In genomic region chr5:72427488-72428437, GRCh38 we compare ENCODE assay signal across 11 cellular contexts.
DNase-seq lines count a peak whose midpoint lies in the region; ATAC-seq, FAIRE-seq and TF ChIP-seq lines count a peak whose summit lies in the region.
"Had no signal": no experiment of that assay in that cellular context is flagged by ENCODE, and none has a peak within 500 bp of the region (broad histone marks: within the 10 kb centered on the region; RNA-seq: fewer than 3 reads in every experiment).

No MANE protein-coding gene starts in this region.

- intact Hi-C loops in left cardiac atrium (cut with DNase I) (no loop called here), gastrocnemius medialis (cut with DNase I; ENCODE audit: low total_unique reads) (no loop called here)

- TF ChIP-seq CTCF in gastrocnemius medialis (IDR thresholded peaks at IDR 0.05 in 4 of 5, conservative IDR thresholded peaks at IDR 0.05 in 1 of 5) = no peak

- H3K9me3 ChIP-seq in adipocyte (ENCODE audit: control insufficient read depth, low read length) (no peaks in the 10 kb centered on the region), gastrocnemius medialis (no peaks in the 10 kb centered on the region)

- H3K4me1 ChIP-seq in adipocyte (ENCODE audit: control insufficient read depth, insufficient read depth, low read length) = peaks cover 26% of the 10 kb centered on the region
- H3K4me1 ChIP-seq in gastrocnemius medialis = peaks cover 25 to 28% of the 10 kb centered on the region in 2 donors

- ATAC-seq in GM18873 (IDR thresholded peaks at IDR 0.05; ENCODE audit: low FRiP score, unreplicated experiment) (peak; percentile 55), left cardiac atrium (peak; percentile 94 to 97), gastrocnemius medialis (peak; percentile 81 to 95)
- ATAC-seq in activated CD4-positive, CD25-positive, alpha-beta regulatory T cell treated with anti-CD3 and anti-CD28 coated beads, Interleukin-2, amount 50 U/mL, for 24 hours = no peak

- H3K4me3 ChIP-seq in adipocyte (ENCODE audit: low read length) (no peak overlapping the region), gastrocnemius medialis (no peak overlapping the region)

- H3K27me3 ChIP-seq in adipocyte (replicated peaks; ENCODE audit: control insufficient read depth, insufficient read depth, low read length) = no peaks in the 10 kb centered on the region
- no peaks in the 10 kb centered on the region for H3K27me3 ChIP-seq in gastrocnemius medialis

- H3K9ac ChIP-seq in adipocyte (ENCODE audit: low read length) = no peak overlapping the region

- H3K36me3 ChIP-seq in adipocyte (ENCODE audit: control insufficient read depth, insufficient read depth, low read length, severe bottlenecking) (no peaks in the 10 kb centered on the region), gastrocnemius medialis (no peaks in the 10 kb centered on the region)

- H3K27ac ChIP-seq in gastrocnemius medialis = peak overlapping the region; percentile 19 to 69 (median 44)

- in situ Hi-C loops in gastrocnemius medialis (cut with MboI; ENCODE audit: low sequenced_read_pairs in 4 of 4) = no loop called here

- DNase-seq in adipocyte (ENCODE audit: low read depth) (peak; percentile 64), left cardiac atrium (peak; percentile 43), gastrocnemius medialis (peak; percentile 18 to 55), NCI-H1930 (lab: John Stamatoyannopoulos, UW) (no peak), anterior cingulate cortex (lab: John Stamatoyannopoulos, UW) (no peak), frontal cortex (ENCODE audit: low spot score in 2 of 2) (no peak)
- DNase-seq: effector memory CD4-positive, alpha-beta T cell; NCI-H1092 treated with DMSO at 0.1 percent for 48 hours; SHP77 had no signal

- no peak for FAIRE-seq in frontal cortex (lab: Jason Lieb, UNC)

- TF ChIP-seq POLR2A in gastrocnemius medialis (IDR thresholded peaks at IDR 0.05) = no peak

Comparison
In these comparisons a context has a peak if more than half of its experiments do, and no peak if none do; other contexts are left out.
1. ATAC-seq: peak in GM18873 (single experiment), left cardiac atrium (2 of 2) and gastrocnemius medialis (2 of 2); none in activated CD4-positive, CD25-positive, alpha-beta regulatory T cell treated with anti-CD3 and anti-CD28 coated beads, Interleukin-2, amount 50 U/mL, for 24 hours (0 of 2).
2. DNase-seq: peak in adipocyte (single experiment), left cardiac atrium (single experiment) and gastrocnemius medialis (2 of 2); none in NCI-H1930 (0 of 2), anterior cingulate cortex (0 of 58) and frontal cortex (0 of 2).